Comparison of ENCODE assay signal across 12 cellular contexts in the genomic region with DNA sequence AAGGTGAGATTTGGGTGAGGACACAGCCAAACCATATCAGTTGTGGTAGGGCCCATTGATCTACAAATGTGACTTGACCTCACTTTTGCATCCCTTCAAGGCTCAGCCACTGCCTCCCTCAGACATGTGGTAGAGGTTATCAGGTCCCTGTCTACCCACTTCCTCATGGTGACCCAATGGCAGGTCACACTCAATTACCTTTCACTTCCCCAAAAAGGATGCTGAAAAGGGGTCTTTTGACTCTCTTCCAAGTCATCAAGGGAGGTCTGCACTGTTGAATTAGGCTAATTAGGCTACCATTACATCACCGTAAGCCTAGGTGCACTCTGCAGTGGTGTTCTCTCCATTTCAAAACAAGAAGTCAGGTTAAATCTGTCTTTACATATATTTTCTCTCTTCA. TPM values are rescaled to one million over a fixed set of nuclear protein-coding genes. Genes with fewer than 3 reads are reported as not detected.
DNase-seq lines count a peak whose midpoint lies in the region; ATAC-seq and TF ChIP-seq lines count a peak whose summit lies in the region.
"Had no signal": no experiment of that assay in that cellular context is flagged by ENCODE, and none has a peak within 500 bp of the region (broad histone marks: within the 10 kb centered on the region; RNA-seq: fewer than 3 reads in every experiment).

No MANE protein-coding gene starts in this region.

- H3T11ph ChIP-seq in H9 (ENCODE audit: low read length): no peak overlapping the region

- no peak overlapping the region for H3K4me3 ChIP-seq in BLaER1
- H3K4me3 ChIP-seq in uterus: no peak overlapping the region
- H3K4me3 ChIP-seq in body of pancreas: no peak overlapping the region
- H3K4me3 ChIP-seq in esophagus squamous epithelium: no peak overlapping the region
- H3K4me3 ChIP-seq: dorsolateral prefrontal cortex, right lobe of liver had no signal

- H2BK12ac ChIP-seq in H9 (ENCODE audit: insufficient read length, low read depth, low read length): no peak overlapping the region

- TF ChIP-seq POLR2A in uterus (IDR thresholded peaks at IDR 0.05) (no peak), body of pancreas (IDR thresholded peaks at IDR 0.05) (no peak), esophagus squamous epithelium (IDR thresholded peaks at IDR 0.05) (no peak)

- no peak overlapping the region for H2AK5ac ChIP-seq in H9 (ENCODE audit: insufficient read length, low read length)

- H3K79me2 ChIP-seq in H9 (ENCODE audit: insufficient read depth, low read length): no peaks in the 10 kb centered on the region

- no peak overlapping the region for H3K14ac ChIP-seq in H9 (ENCODE audit: insufficient read depth, low read length)

- H3K9ac ChIP-seq in BLaER1: no peak overlapping the region
- no peak overlapping the region for H3K9ac ChIP-seq in H9 (ENCODE audit: extremely low read depth, insufficient read length, low read length)

- no peak overlapping the region for H2BK20ac ChIP-seq in H9 (ENCODE audit: low read depth, low read length, poor library complexity, severe bottlenecking)

- H3K4me2 ChIP-seq in BLaER1 (peak overlapping the region; percentile 29; the same call in 1 of the 2 replicates), H9 (ENCODE audit: insufficient read depth, insufficient read length, low read length) (no peak overlapping the region)

- no peaks in the 10 kb centered on the region for H3K9me3 ChIP-seq in BLaER1
- H3K9me3 ChIP-seq in H9 (ENCODE audit: control insufficient read depth, low read depth, low read length): no peaks in the 10 kb centered on the region
- H3K9me3 ChIP-seq in uterus: no peaks in the 10 kb centered on the region
- H3K9me3 ChIP-seq in body of pancreas: no peaks in the 10 kb centered on the region
- no peaks in the 10 kb centered on the region for H3K9me3 ChIP-seq in esophagus squamous epithelium
- H3K9me3 ChIP-seq: right lobe of liver had no signal

- peaks cover 0 to 2% of the 10 kb centered on the region in 2 experiments; a peak in 1 of 4 replicates for H3K4me1 Mint-ChIP-seq in H9

- no peaks in the 10 kb centered on the region for H3K36me3 Mint-ChIP-seq in H9 (ENCODE audit: insufficient read depth in 1 of 3, low read depth in 3 of 3)

- no peak overlapping the region for H4K8ac ChIP-seq in H9 (replicated peaks; ENCODE audit: insufficient read length, low read depth, low read length)

- H3K9me3 Mint-ChIP-seq in H9: no peaks in the 10 kb centered on the region
- H3K9me3 Mint-ChIP-seq: stimulated activated naive CD8-positive, alpha-beta T cell treated with anti-CD3 and anti-CD28 coated beads, Interleukin-15, Interleukin-2, amounts not matched to agents 100 ng/mL and 50 ng/mL, for 24 hours had no signal

- no peak overlapping the region for H3K56ac ChIP-seq in H9 (ENCODE audit: insufficient read length, low read depth, low read length)

- no peak overlapping the region for H4K91ac ChIP-seq in H9 (ENCODE audit: insufficient read length, low read depth, low read length)

- H2AFZ ChIP-seq in H9 (ENCODE audit: low read length): no peak overlapping the region

- H3K27ac ChIP-seq in BLaER1: peak overlapping the region; percentile 57
- H3K27ac ChIP-seq in H9 (ENCODE audit: insufficient read length, low read depth, low read length): no peak overlapping the region
- H3K27ac ChIP-seq in uterus: peak overlapping the region in 1 of 2 donors; percentile 4
- no peak overlapping the region for H3K27ac ChIP-seq in body of pancreas
- H3K27ac ChIP-seq in esophagus squamous epithelium: no peak overlapping the region
- H3K27ac ChIP-seq: dorsolateral prefrontal cortex, right lobe of liver had no signal

- no CpG with 5 or more reads among the region's 1 CpG for WGBS in H9 (ENCODE audit: extremely low coverage, insufficient read length, low lambda C conversion rate)
- 93 to 96% methylated on average over 1 of the region's 1 CpG for WGBS in body of pancreas, 2 donors
- 82 to 83% methylated on average over 1 of the region's 1 CpG for WGBS in esophagus squamous epithelium, 2 donors

- H3K4me1 ChIP-seq in BLaER1 (peaks cover 29% of the 10 kb centered on the region), H9 (ENCODE audit: insufficient read depth, low read length) (no peaks in the 10 kb centered on the region), uterus (no peaks in the 10 kb centered on the region), body of pancreas (peaks cover 8% of the 10 kb centered on the region), esophagus squamous epithelium (peaks cover 4 to 25% (median 4%) of the 10 kb centered on the region in 3 donors)
- H3K4me1 ChIP-seq: right lobe of liver had no signal

- DNase-seq in OCI-M1 (lab: John Stamatoyannopoulos, UW) (peak; percentile 79), H9 (no peak), uterus (no peak), body of pancreas (no peak), esophagus squamous epithelium (lab: John Stamatoyannopoulos, UW) (no peak)
- DNase-seq: dorsolateral prefrontal cortex, right lobe of liver, SHP77 treated with DMSO at 0.1 percent for 48 hours had no signal

- ATAC-seq in GM19351 (IDR thresholded peaks at IDR 0.05; ENCODE audit: unreplicated experiment) (peak; percentile 56), HG02973 (IDR thresholded peaks at IDR 0.05; ENCODE audit: unreplicated experiment) (peak; percentile 38), body of pancreas (no peak)
- ATAC-seq: right lobe of liver had no signal

- H3K27ac Mint-ChIP-seq in H9: no peak overlapping the region
- H3K27ac Mint-ChIP-seq: stimulated activated naive CD8-positive, alpha-beta T cell treated with anti-CD3 and anti-CD28 coated beads, Interleukin-15, Interleukin-2, amounts not matched to agents 100 ng/mL and 50 ng/mL, for 24 hours had no signal

- no peaks in the 10 kb centered on the region for H3K23me2 ChIP-seq in H9 (ENCODE audit: insufficient read length, low read depth, low read length, poor library complexity, severe bottlenecking)

- no peak overlapping the region for H3K18ac ChIP-seq in H9 (ENCODE audit: insufficient read length, low read depth, low read length)

- TF ChIP-seq CTCF in H9 (conservative IDR thresholded peaks at IDR 0.05) (no peak), uterus (IDR thresholded peaks at IDR 0.05) (no peak), body of pancreas (IDR thresholded peaks at IDR 0.05) (no peak), esophagus squamous epithelium (IDR thresholded peaks at IDR 0.05) (no peak)

- no peak overlapping the region for H3K4me3 Mint-ChIP-seq in H9
- H3K4me3 Mint-ChIP-seq: stimulated activated naive CD8-positive, alpha-beta T cell treated with anti-CD3 and anti-CD28 coated beads, Interleukin-15, Interleukin-2, amounts not matched to agents 100 ng/mL and 50 ng/mL, for 24 hours had no signal

- H2BK5ac ChIP-seq in H9 (ENCODE audit: insufficient read length, low read length): no peak overlapping the region

- no peak overlapping the region for H2BK120ac ChIP-seq in H9 (ENCODE audit: low read depth, low read length, poor library complexity, severe bottlenecking)

- no peaks in the 10 kb centered on the region for H3K27me3 Mint-ChIP-seq in H9 (ENCODE audit: low read depth)
- H3K27me3 Mint-ChIP-seq: stimulated activated naive CD8-positive, alpha-beta T cell treated with anti-CD3 and anti-CD28 coated beads, Interleukin-15, Interleukin-2, amounts not matched to agents 100 ng/mL and 50 ng/mL, for 24 hours had no signal

- H4K20me1 ChIP-seq in BLaER1: no peaks in the 10 kb centered on the region
- H4K20me1 ChIP-seq in H9 (ENCODE audit: control insufficient read depth, insufficient read depth, insufficient read length): no peaks in the 10 kb centered on the region

- H3K79me1 ChIP-seq in H9 (ENCODE audit: insufficient read depth, low read depth, low read length, poor library complexity, severe bottlenecking): no peaks in the 10 kb centered on the region

- no peak overlapping the region for H2BK15ac ChIP-seq in H9 (ENCODE audit: low read depth, low read length)

- intact Hi-C loops in uterus (cut with DNase I; ENCODE audit: low total_unique reads) (no loop called here), body of pancreas (cut with DNase I) (no loop called here), esophagus squamous epithelium (cut with DNase I) (no loop called here)

- H3K4ac ChIP-seq in H9 (ENCODE audit: low read depth, low read length): no peak overlapping the region

- H4K5ac ChIP-seq in H9 (ENCODE audit: insufficient read length, low read depth, low read length): no peak overlapping the region

- H3K27me3 ChIP-seq in BLaER1 (no peaks in the 10 kb centered on the region), H9 (ENCODE audit: insufficient read depth, low read length) (no peaks in the 10 kb centered on the region), uterus (no peaks in the 10 kb centered on the region), body of pancreas (no peaks in the 10 kb centered on the region), esophagus squamous epithelium (no peaks in the 10 kb centered on the region)
- H3K27me3 ChIP-seq: dorsolateral prefrontal cortex, right lobe of liver had no signal

- no peak overlapping the region for H3K23ac ChIP-seq in H9 (ENCODE audit: insufficient read length, low read depth, low read length)

- no peaks in the 10 kb centered on the region for H3K36me3 ChIP-seq in BLaER1
- H3K36me3 ChIP-seq in uterus: no peaks in the 10 kb centered on the region
- no peaks in the 10 kb centered on the region for H3K36me3 ChIP-seq in body of pancreas (replicated peaks in 1 of 2; ENCODE audit: insufficient read depth in 1 of 2, low read depth in 2 of 2)
- H3K36me3 ChIP-seq in esophagus squamous epithelium: no peaks in the 10 kb centered on the region
- H3K36me3 ChIP-seq: right lobe of liver had no signal

RNA-seq across cellular contexts. Expression of gene DRAM1, which starts 22.6 kb away (rescaled TPM):
- total RNA-seq in H9 (2021): 6.3 and 6.5 TPM in 2 replicates
- total RNA-seq in uterus: 10 to 100 TPM in 2 of 4 donors, 1 to 10 TPM in 2; 2.0 to 25.4 (median 9.9) TPM
- 10 to 100 TPM in 1 of 2 donors, 1 to 10 TPM in 1; 2.6 to 14.5 TPM for total RNA-seq in body of pancreas
- 10 to 100 TPM in 1 of 4 donors, 1 to 10 TPM in 3; 1.4 to 15.0 (median 6.0) TPM for total RNA-seq in esophagus squamous epithelium

RNA-seq across cellular contexts. Expression of gene GNPTAB, which starts 24.0 kb away (rescaled TPM):
- 42.8 and 44.3 TPM in 2 replicates for total RNA-seq in H9 (2021)
- 10 to 100 TPM in 3 of 4 donors, 1 to 10 TPM in 1; 3.8 to 38.7 (median 26.1) TPM for total RNA-seq in uterus
- total RNA-seq in body of pancreas: 10 to 100 TPM; 15.5 to 27.2 TPM
- total RNA-seq in esophagus squamous epithelium: 10 to 100 TPM; 20.8 to 26.3 (median 21.9) TPM
